Comparison of ENCODE assay signal across 23 cellular contexts in the genomic region with DNA sequence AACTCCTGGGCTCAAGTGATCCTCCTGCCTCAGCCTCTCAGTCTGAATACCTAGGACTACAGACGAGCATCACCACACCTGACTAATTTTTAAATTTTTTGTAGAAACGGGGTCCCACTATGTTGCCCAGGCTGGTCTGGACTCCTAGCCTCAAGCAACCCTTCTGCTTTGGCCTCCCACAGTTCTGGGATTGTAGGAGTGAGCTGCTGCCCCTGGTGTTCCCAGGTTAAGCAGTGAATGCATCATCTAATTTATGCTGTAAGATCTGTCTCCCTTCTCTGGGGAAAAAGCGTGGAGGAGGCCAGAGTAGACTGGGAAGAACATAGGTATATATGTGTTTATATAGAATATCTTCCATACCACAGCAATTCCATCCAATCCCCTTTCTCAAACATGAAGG. TPM values are rescaled to one million over a fixed set of nuclear protein-coding genes. Genes with fewer than 3 reads are reported as not detected.
DNase-seq lines count a peak whose midpoint lies in the region; ATAC-seq and TF ChIP-seq lines count a peak whose summit lies in the region.
"Had no signal": no experiment of that assay in that cellular context is flagged by ENCODE, and none has a peak within 500 bp of the region (broad histone marks: within the 10 kb centered on the region; RNA-seq: fewer than 3 reads in every experiment).

No MANE protein-coding gene starts in this region.

- H3K4me1 ChIP-seq in right atrium auricular region = peaks cover 0 to 35% of the 10 kb centered on the region in 2 donors

- H3K27ac Mint-ChIP-seq in T-helper 2 cell treated with Interferon-gamma antibody and Interleukin-4, amounts not matched to agents 5 μg/mL and 100 μg/mL, for 36 hours = peak overlapping the region; percentile 39
- peak overlapping the region in 8 of 10 donors; percentile 57 to 96 (median 78) for H3K27ac Mint-ChIP-seq in naive thymus-derived CD8-positive, alpha-beta T cell

- H3K9me3 ChIP-seq in right atrium auricular region = no peaks in the 10 kb centered on the region

- no peaks in the 10 kb centered on the region for H3K27me3 Mint-ChIP-seq in T-helper 2 cell treated with Interferon-gamma antibody and Interleukin-4, amounts not matched to agents 5 μg/mL and 100 μg/mL, for 36 hours (ENCODE audit: low read depth)
- H3K27me3 Mint-ChIP-seq in naive thymus-derived CD8-positive, alpha-beta T cell = no peaks in the 10 kb centered on the region

- H3K4me3 Mint-ChIP-seq in T-helper 2 cell treated with Interferon-gamma antibody and Interleukin-4, amounts not matched to agents 5 μg/mL and 100 μg/mL, for 36 hours = no peak overlapping the region
- H3K4me3 Mint-ChIP-seq in naive thymus-derived CD8-positive, alpha-beta T cell = peak overlapping the region in 1 of 10 donors; percentile 14
- H3K4me3 Mint-ChIP-seq: H9 had no signal

- POLR2A ChIA-PET in naive thymus-derived CD8-positive, alpha-beta T cell (lab: Charles Lee) = no interaction called here

- intact Hi-C loops in Right ventricle myocardium inferior (cut with DNase I) = no loop called here

- H3K9me3 Mint-ChIP-seq in T-helper 2 cell treated with Interferon-gamma antibody and Interleukin-4, amounts not matched to agents 5 μg/mL and 100 μg/mL, for 36 hours = no peaks in the 10 kb centered on the region
- H3K9me3 Mint-ChIP-seq in naive thymus-derived CD8-positive, alpha-beta T cell = no peaks in the 10 kb centered on the region
- H3K9me3 Mint-ChIP-seq: H9 had no signal

- no peaks in the 10 kb centered on the region for H3K36me3 Mint-ChIP-seq in T-helper 2 cell treated with Interferon-gamma antibody and Interleukin-4, amounts not matched to agents 5 μg/mL and 100 μg/mL, for 36 hours (ENCODE audit: low read depth)
- H3K36me3 Mint-ChIP-seq in naive thymus-derived CD8-positive, alpha-beta T cell = no peaks in the 10 kb centered on the region

- no peaks in the 10 kb centered on the region for H3K36me3 ChIP-seq in right atrium auricular region

- no peak for ATAC-seq in Right ventricle myocardium inferior
- ATAC-seq in naive thymus-derived CD8-positive, alpha-beta T cell = no peak
- ATAC-seq in GM18867 (IDR thresholded peaks at IDR 0.05; ENCODE audit: unreplicated experiment) = no peak

- H3K4me3 ChIP-seq in right atrium auricular region = no peak overlapping the region

- H3K27me3 ChIP-seq in right atrium auricular region = no peaks in the 10 kb centered on the region

- no peak for TF ChIP-seq CTCF in right atrium auricular region (IDR thresholded peaks at IDR 0.05)

- no peak for DNase-seq in T-helper 2 cell treated with Interferon-gamma antibody and Interleukin-4, amounts not matched to agents 5 μg/mL and 100 μg/mL, for 36 hours (ENCODE audit: low spot score)
- DNase-seq in T-helper 2 cell = no peak
- peak; percentile 21 for DNase-seq in right atrium auricular region (ENCODE audit: low spot score)
- DNase-seq in Right ventricle myocardium inferior (ENCODE audit: missing footprints) = no peak
- DNase-seq in naive thymus-derived CD8-positive, alpha-beta T cell = no peak
- no peak for DNase-seq in NCI-H446 treated with DMSO at 0.1 percent for 48 hours (lab: John Stamatoyannopoulos, UW)
- DNase-seq in NCI-H187 (lab: John Stamatoyannopoulos, UW) = no peak
- DNase-seq: AML-193; COR-L47; DMS 273 treated with DMSO at 0.1 percent for 48 hours; DND-41; H9; MM.1S; NCI-H1092; NCI-H1436 treated with DMSO at 0.1 percent for 48 hours; NCI-H2029 treated with DMSO at 0.1 percent for 48 hours; NCI-H510A; NCI-H748 treated with DMSO at 0.1 percent for 48 hours; NK-92 treated with Interleukin-12 subunit alpha and Interleukin-12 subunit beta, amount 100 ng/mL, for 24 hours; Right ventricle myocardium superior had no signal

- peaks cover 56% of the 10 kb centered on the region for H3K4me1 Mint-ChIP-seq in T-helper 2 cell treated with Interferon-gamma antibody and Interleukin-4, amounts not matched to agents 5 μg/mL and 100 μg/mL, for 36 hours (ENCODE audit: low read depth)
- peaks cover 33 to 71% (median 56%) of the 10 kb centered on the region in 4 donors for H3K4me1 Mint-ChIP-seq in naive thymus-derived CD8-positive, alpha-beta T cell

- peak overlapping the region in 1 of 2 donors; percentile 73 for H3K27ac ChIP-seq in right atrium auricular region
- H3K27ac ChIP-seq: 22Rv1, HL-60 had no signal

RNA-seq across cellular contexts. Expression of a gene that starts 6.6 kb away (rescaled TPM):
- 10 to 100 TPM; 12.3 to 15.0 TPM for total RNA-seq in right atrium auricular region
- 23.6 TPM for total RNA-seq in Right ventricle myocardium inferior
- 10 to 100 TPM; 79.2 to 85.1 TPM for total RNA-seq in naive thymus-derived CD8-positive, alpha-beta T cell
- polyA plus RNA-seq in naive thymus-derived CD8-positive, alpha-beta T cell = 10 to 100 TPM; 20.1 to 48.4 (median 31.9) TPM
